ENCODE assay signal across 1 cellular context in the genomic region with DNA sequence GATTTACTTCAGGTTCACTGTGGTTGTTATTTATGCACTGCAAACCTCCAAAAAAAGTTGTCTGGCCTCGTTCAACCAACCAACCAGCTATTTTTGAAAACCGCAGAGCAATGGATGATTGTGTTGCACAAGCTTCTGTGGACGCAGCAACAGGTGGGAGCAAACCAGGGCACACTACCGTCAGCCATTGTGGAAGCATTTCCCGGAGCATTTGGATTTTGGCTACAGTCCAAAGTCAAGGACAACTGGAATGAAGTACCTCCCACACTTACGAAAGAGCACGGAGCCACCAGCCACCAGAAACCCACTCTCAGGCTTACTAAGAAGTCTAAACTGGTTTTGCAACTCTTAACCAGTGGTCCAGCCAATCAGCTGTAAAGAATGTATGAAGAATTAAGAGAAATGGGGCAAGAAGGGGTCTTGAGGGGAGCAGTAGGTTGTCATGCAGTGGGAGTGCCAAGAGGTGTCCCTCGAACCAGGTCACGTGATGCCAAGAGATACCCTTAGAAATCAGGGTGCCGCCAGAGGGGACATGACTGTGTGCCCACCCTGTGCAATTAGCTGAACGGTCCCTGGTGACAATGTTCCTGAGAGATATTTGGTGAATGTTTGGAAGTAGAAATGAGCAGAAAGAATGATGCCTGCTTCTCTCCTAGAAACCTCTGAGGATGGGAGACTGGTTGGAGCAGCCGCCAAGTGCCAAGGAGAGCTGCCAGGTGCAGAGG.
TF ChIP-seq lines count a peak whose summit lies in the region.

No MANE protein-coding gene starts in this region.

TF ChIP-seq in GM23338, 12 proteins besides CTCF, POLR2A, EP300 and RAD21 (continued from another document):
- TF ChIP-seq, protein P1, sequence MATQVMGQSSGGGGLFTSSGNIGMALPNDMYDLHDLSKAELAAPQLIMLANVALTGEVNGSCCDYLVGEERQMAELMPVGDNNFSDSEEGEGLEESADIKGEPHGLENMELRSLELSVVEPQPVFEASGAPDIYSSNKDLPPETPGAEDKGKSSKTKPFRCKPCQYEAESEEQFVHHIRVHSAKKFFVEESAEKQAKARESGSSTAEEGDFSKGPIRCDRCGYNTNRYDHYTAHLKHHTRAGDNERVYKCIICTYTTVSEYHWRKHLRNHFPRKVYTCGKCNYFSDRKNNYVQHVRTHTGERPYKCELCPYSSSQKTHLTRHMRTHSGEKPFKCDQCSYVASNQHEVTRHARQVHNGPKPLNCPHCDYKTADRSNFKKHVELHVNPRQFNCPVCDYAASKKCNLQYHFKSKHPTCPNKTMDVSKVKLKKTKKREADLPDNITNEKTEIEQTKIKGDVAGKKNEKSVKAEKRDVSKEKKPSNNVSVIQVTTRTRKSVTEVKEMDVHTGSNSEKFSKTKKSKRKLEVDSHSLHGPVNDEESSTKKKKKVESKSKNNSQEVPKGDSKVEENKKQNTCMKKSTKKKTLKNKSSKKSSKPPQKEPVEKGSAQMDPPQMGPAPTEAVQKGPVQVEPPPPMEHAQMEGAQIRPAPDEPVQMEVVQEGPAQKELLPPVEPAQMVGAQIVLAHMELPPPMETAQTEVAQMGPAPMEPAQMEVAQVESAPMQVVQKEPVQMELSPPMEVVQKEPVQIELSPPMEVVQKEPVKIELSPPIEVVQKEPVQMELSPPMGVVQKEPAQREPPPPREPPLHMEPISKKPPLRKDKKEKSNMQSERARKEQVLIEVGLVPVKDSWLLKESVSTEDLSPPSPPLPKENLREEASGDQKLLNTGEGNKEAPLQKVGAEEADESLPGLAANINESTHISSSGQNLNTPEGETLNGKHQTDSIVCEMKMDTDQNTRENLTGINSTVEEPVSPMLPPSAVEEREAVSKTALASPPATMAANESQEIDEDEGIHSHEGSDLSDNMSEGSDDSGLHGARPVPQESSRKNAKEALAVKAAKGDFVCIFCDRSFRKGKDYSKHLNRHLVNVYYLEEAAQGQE (IDR thresholded peaks at IDR 0.05; ENCODE audit: unreplicated experiment) = no peak
- no peak for TF ChIP-seq ZNF331 (CRISPR knock-in tag; IDR thresholded peaks at IDR 0.05; ENCODE audit: low read depth)
- TF ChIP-seq STAT1 (IDR thresholded peaks at IDR 0.05; ENCODE audit: unreplicated experiment) = no peak
- TF ChIP-seq EZH2phosphoT487 (IDR thresholded peaks at IDR 0.05; ENCODE audit: unreplicated experiment) = no peak
- no peak for TF ChIP-seq CREB1 (CRISPR knock-in tag; IDR thresholded peaks at IDR 0.05; ENCODE audit: low read depth)
- TF ChIP-seq POLR2AphosphoS5 (IDR thresholded peaks at IDR 0.05; ENCODE audit: low read depth) = no peak
- TF ChIP-seq, protein P2, sequence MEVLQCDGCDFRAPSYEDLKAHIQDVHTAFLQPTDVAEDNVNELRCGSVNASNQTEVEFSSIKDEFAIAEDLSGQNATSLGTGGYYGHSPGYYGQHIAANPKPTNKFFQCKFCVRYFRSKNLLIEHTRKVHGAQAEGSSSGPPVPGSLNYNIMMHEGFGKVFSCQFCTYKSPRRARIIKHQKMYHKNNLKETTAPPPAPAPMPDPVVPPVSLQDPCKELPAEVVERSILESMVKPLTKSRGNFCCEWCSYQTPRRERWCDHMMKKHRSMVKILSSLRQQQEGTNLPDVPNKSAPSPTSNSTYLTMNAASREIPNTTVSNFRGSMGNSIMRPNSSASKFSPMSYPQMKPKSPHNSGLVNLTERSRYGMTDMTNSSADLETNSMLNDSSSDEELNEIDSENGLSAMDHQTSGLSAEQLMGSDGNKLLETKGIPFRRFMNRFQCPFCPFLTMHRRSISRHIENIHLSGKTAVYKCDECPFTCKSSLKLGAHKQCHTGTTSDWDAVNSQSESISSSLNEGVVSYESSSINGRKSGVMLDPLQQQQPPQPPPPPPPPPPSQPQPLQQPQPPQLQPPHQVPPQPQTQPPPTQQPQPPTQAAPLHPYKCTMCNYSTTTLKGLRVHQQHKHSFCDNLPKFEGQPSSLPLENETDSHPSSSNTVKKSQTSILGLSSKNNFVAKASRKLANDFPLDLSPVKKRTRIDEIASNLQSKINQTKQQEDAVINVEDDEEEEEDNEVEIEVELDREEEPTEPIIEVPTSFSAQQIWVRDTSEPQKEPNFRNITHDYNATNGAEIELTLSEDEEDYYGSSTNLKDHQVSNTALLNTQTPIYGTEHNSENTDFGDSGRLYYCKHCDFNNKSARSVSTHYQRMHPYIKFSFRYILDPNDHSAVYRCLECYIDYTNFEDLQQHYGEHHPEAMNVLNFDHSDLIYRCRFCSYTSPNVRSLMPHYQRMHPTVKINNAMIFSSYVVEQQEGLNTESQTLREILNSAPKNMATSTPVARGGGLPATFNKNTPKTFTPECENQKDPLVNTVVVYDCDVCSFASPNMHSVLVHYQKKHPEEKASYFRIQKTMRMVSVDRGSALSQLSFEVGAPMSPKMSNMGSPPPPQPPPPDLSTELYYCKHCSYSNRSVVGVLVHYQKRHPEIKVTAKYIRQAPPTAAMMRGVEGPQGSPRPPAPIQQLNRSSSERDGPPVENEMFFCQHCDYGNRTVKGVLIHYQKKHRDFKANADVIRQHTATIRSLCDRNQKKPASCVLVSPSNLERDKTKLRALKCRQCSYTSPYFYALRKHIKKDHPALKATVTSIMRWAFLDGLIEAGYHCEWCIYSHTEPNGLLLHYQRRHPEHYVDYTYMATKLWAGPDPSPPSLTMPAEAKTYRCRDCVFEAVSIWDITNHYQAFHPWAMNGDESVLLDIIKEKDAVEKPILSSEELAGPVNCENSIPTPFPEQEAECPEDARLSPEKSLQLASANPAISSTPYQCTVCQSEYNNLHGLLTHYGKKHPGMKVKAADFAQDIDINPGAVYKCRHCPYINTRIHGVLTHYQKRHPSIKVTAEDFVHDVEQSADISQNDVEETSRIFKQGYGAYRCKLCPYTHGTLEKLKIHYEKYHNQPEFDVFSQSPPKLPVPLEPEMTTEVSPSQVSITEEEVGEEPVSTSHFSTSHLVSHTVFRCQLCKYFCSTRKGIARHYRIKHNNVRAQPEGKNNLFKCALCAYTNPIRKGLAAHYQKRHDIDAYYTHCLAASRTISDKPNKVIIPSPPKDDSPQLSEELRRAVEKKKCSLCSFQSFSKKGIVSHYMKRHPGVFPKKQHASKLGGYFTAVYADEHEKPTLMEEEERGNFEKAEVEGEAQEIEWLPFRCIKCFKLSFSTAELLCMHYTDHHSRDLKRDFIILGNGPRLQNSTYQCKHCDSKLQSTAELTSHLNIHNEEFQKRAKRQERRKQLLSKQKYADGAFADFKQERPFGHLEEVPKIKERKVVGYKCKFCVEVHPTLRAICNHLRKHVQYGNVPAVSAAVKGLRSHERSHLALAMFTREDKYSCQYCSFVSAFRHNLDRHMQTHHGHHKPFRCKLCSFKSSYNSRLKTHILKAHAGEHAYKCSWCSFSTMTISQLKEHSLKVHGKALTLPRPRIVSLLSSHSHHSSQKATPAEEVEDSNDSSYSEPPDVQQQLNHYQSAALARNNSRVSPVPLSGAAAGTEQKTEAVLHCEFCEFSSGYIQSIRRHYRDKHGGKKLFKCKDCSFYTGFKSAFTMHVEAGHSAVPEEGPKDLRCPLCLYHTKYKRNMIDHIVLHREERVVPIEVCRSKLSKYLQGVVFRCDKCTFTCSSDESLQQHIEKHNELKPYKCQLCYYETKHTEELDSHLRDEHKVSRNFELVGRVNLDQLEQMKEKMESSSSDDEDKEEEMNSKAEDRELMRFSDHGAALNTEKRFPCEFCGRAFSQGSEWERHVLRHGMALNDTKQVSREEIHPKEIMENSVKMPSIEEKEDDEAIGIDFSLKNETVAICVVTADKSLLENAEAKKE (CRISPR knock-in tag; IDR thresholded peaks at IDR 0.05) = no peak
- no peak for TF ChIP-seq ZNF114 (CRISPR knock-in tag; IDR thresholded peaks at IDR 0.05)
